In genomic region chrX:110836982-110837381, GRCh38 we compare ENCODE assay signal across 14 cellular contexts. TPM values are rescaled to one million over a fixed set of nuclear protein-coding genes. Genes with fewer than 3 reads are reported as not detected.
A peak's percentile ranks its signal among the peaks of the same experiment; 100 is the strongest.
DNase-seq lines count a peak whose midpoint lies in the region; TF ChIP-seq lines count a peak whose summit lies in the region.
"Had no signal": no experiment of that assay in that cellular context is flagged by ENCODE, and none has a peak within 500 bp of the region (broad histone marks: within the 10 kb centered on the region; RNA-seq: fewer than 3 reads in every experiment).

No MANE protein-coding gene starts in this region.

- H3K27ac ChIP-seq in neural cell (ENCODE audit: low read length), result no peak overlapping the region
- H3K27ac ChIP-seq in colonic mucosa, result no peak overlapping the region

- no peaks in the 10 kb centered on the region for H3K9me3 ChIP-seq in neural cell (ENCODE audit: low read length)
- no peaks in the 10 kb centered on the region for H3K9me3 ChIP-seq in colonic mucosa

- intact Hi-C loops in colonic mucosa (cut with DNase I), result no loop called here

- no peak overlapping the region for H3K27ac Mint-ChIP-seq in brain
- H3K27ac Mint-ChIP-seq: activated CD4-positive, alpha-beta memory T cell treated with anti-CD3 and anti-CD28 coated beads for 36 hours; T-helper 2 cell treated with Interferon-gamma antibody and Interleukin-4, amounts not matched to agents 5 μg/mL and 100 μg/mL, for 36 hours had no signal

- no peak overlapping the region for H2AFZ ChIP-seq in neural cell (ENCODE audit: low read depth, low read length)

- H3K4me3 Mint-ChIP-seq in brain, result no peak overlapping the region
- H3K4me3 Mint-ChIP-seq: activated CD4-positive, alpha-beta memory T cell treated with anti-CD3 and anti-CD28 coated beads for 36 hours; naive B cell; T-helper 2 cell treated with Interferon-gamma antibody and Interleukin-4, amounts not matched to agents 5 μg/mL and 100 μg/mL, for 36 hours had no signal

- no peak overlapping the region for H3K4me2 ChIP-seq in neural cell (ENCODE audit: low read length)

- H3K4me1 Mint-ChIP-seq in brain, result peaks cover 14% of the 10 kb centered on the region
- H3K4me1 Mint-ChIP-seq: naive B cell had no signal

- H3K36me3 ChIP-seq in neural cell (ENCODE audit: insufficient read depth, low read length), result no peaks in the 10 kb centered on the region
- H3K36me3 ChIP-seq in colonic mucosa, result no peaks in the 10 kb centered on the region

- H3F3A ChIP-seq in neural cell (ENCODE audit: insufficient read depth, low read length, poor library complexity, severe bottlenecking), result no peaks in the 10 kb centered on the region

- H3K79me2 ChIP-seq in neural cell (replicated peaks; ENCODE audit: insufficient read depth, low read length), result no peaks in the 10 kb centered on the region

- no peak overlapping the region for H3K4me3 ChIP-seq in NB4 (ENCODE audit: low read depth, low read length)
- no peak overlapping the region for H3K4me3 ChIP-seq in neural cell (ENCODE audit: low read length)
- no peak overlapping the region for H3K4me3 ChIP-seq in colonic mucosa

- H3K27me3 ChIP-seq in neural cell (ENCODE audit: insufficient read depth, low read depth, low read length) (no peaks in the 10 kb centered on the region), colonic mucosa (no peaks in the 10 kb centered on the region)

- peaks cover 0 to 2% (median 0%) of the 10 kb centered on the region in 5 experiments for H3K9me3 Mint-ChIP-seq in brain
- H3K9me3 Mint-ChIP-seq: activated CD4-positive, alpha-beta memory T cell treated with anti-CD3 and anti-CD28 coated beads for 36 hours; T-helper 2 cell treated with Interferon-gamma antibody and Interleukin-4, amounts not matched to agents 5 μg/mL and 100 μg/mL, for 36 hours had no signal

- H3K36me3 Mint-ChIP-seq in brain, result no peaks in the 10 kb centered on the region
- H3K36me3 Mint-ChIP-seq: activated CD4-positive, alpha-beta memory T cell treated with anti-CD3 and anti-CD28 coated beads for 36 hours; naive B cell had no signal

- no peaks in the 10 kb centered on the region for H3K4me1 ChIP-seq in colonic mucosa

- TF ChIP-seq RAD21 in neural cell (conservative IDR thresholded peaks at IDR 0.05), result no peak

- DNase-seq in NB4 (ENCODE audit: low read depth) (no peak), mucosa of gallbladder (ENCODE audit: low spot score) (no peak), colonic mucosa (no peak)
- no peak for DNase-seq in activated CD8-positive, alpha-beta memory T cell treated with anti-CD3 and anti-CD28 coated beads, Interleukin-2, amount 50 U/mL, for 48 hours
- DNase-seq: activated CD4-positive, alpha-beta memory T cell treated with anti-CD3 and anti-CD28 coated beads for 36 hours; activated naive CD4-positive, alpha-beta T cell treated with Interleukin-2 at 50 U/mL for 16 hours; naive B cell; NCI-H1417 treated with DMSO at 0.1 percent for 48 hours; OCI-M1 had no signal

- H3K9ac ChIP-seq in neural cell (ENCODE audit: low read length), result no peak overlapping the region
- H3K9ac ChIP-seq in colonic mucosa (ENCODE audit: low read depth in 2 of 2, low read length in 2 of 2), result no peak overlapping the region

- no peak for TF ChIP-seq POLR2A in NB4 (IDR thresholded peaks at IDR 0.05; ENCODE audit: extremely low read depth, insufficient read length)

- no peaks in the 10 kb centered on the region for H3K9me2 ChIP-seq in neural cell (ENCODE audit: insufficient read depth, low read length)

- H4K20me1 ChIP-seq in neural cell (ENCODE audit: insufficient read depth), result no peaks in the 10 kb centered on the region

- peak; percentile 15; the same call in 1 of the 2 replicates for TF ChIP-seq CTCF in GM12874 (IDR thresholded peaks at IDR 0.05; ENCODE audit: insufficient read depth, low read depth, low read length)
- TF ChIP-seq CTCF in NB4 (IDR thresholded peaks at IDR 0.05; ENCODE audit: low read depth, low read length), result peak; percentile 6
- TF ChIP-seq CTCF in brain (conservative IDR thresholded peaks at IDR 0.05), result peak; percentile 43 to 66
- peak; percentile 32 for TF ChIP-seq CTCF in neural cell (IDR thresholded peaks at IDR 0.05; ENCODE audit: poor library complexity, severe bottlenecking)
- TF ChIP-seq CTCF in colonic mucosa (IDR thresholded peaks at IDR 0.05), result no peak

- H3K27me3 Mint-ChIP-seq in brain, result peaks cover 7% of the 10 kb centered on the region
- H3K27me3 Mint-ChIP-seq: activated CD4-positive, alpha-beta memory T cell treated with anti-CD3 and anti-CD28 coated beads for 36 hours had no signal

- TF ChIP-seq EP300 in neural cell (conservative IDR thresholded peaks at IDR 0.05; ENCODE audit: poor library complexity, severe bottlenecking), result no peak

TF ChIP-seq in neural cell, 6 proteins besides CTCF, POLR2A, EP300 and RAD21:
- TF ChIP-seq SMC3 (conservative IDR thresholded peaks at IDR 0.05; ENCODE audit: poor library complexity), result no peak
- TF ChIP-seq TAF1 (IDR thresholded peaks at IDR 0.05; ENCODE audit: low read depth), result no peak
- no peak for TF ChIP-seq REST (IDR thresholded peaks at IDR 0.05; ENCODE audit: borderline replicate concordance)
- TF ChIP-seq MXI1 (conservative IDR thresholded peaks at IDR 0.05; ENCODE audit: poor library complexity, severe bottlenecking), result no peak
- no peak for TF ChIP-seq EZH2 (IDR thresholded peaks at IDR 0.05; ENCODE audit: borderline replicate concordance, insufficient read depth, low read length, poor library complexity, severe bottlenecking)
- no peak for TF ChIP-seq POLR2AphosphoS5 (IDR thresholded peaks at IDR 0.05)

RNA-seq across cellular contexts. Expression of gene CHRDL1, which starts 41.4 kb away (rescaled TPM):
- 5.7 TPM for polyA plus RNA-seq in brain (ENCODE audit: insufficient read depth, low read depth, low replicate concordance)
- 2.0 and 3.3 TPM in 2 replicates for polyA plus RNA-seq in neural cell
- polyA minus RNA-seq in neural cell, result 1.2 TPM in 2 replicates
- 8.1 TPM for total RNA-seq in mucosa of gallbladder
- 10 to 100 TPM in 1 of 2 donors, 1 to 10 TPM in 1; 2.2 to 18.3 TPM for total RNA-seq in colonic mucosa
- total RNA-seq: activated CD4-positive, alpha-beta memory T cell treated with anti-CD3 and anti-CD28 coated beads for 36 hours; HT-29 had no signal
